Comparison of ENCODE assay signal across 8 cellular contexts in genomic region chr9:33458444-33458843, GRCh38. TPM values are rescaled to one million over a fixed set of nuclear protein-coding genes. Genes with fewer than 3 reads are reported as not detected.
A peak's percentile ranks its signal among the peaks of the same experiment; 100 is the strongest.
DNase-seq lines count a peak whose midpoint lies in the region; ATAC-seq and TF ChIP-seq lines count a peak whose summit lies in the region.

No MANE protein-coding gene starts in this region.

- H3K36me3 ChIP-seq in uterus = no peaks in the 10 kb centered on the region

- no peaks in the 10 kb centered on the region for H3K4me1 ChIP-seq in uterus

- intact Hi-C loops in left ventricle myocardium superior (cut with micrococcal nuclease) = no loop called here
- intact Hi-C loops in uterus (cut with DNase I; ENCODE audit: low total_unique reads) = no loop called here

- H3K27me3 Mint-ChIP-seq in T-cell = no peaks in the 10 kb centered on the region

- H3K27ac ChIP-seq in uterus = no peak overlapping the region

- POLR2A ChIA-PET in T-cell (lab: Charles Lee) = interaction anchor here in 1 of 2 donors (0.9 to 1.3 kb wide), 2 partner anchors 41 to 43 kb away, joined by 3 read pairs; no protein-coding TSS in a partner anchor

- TF ChIP-seq POLR2A in uterus (IDR thresholded peaks at IDR 0.05) = no peak

- peaks cover 14% of the 10 kb centered on the region for H3K36me3 Mint-ChIP-seq in T-cell

- H3K4me3 Mint-ChIP-seq in T-cell = peak overlapping the region; percentile 34 to 62 (median 54)

- peak overlapping the region; percentile 86 to 97 for H3K27ac Mint-ChIP-seq in T-cell

- no peaks in the 10 kb centered on the region for H3K9me3 Mint-ChIP-seq in T-cell

- ATAC-seq in GM21360 (IDR thresholded peaks at IDR 0.05; ENCODE audit: unreplicated experiment) = peak; percentile 34
- peak; percentile 76 to 91 (median 86) for ATAC-seq in T-cell (replicated peaks in 1 of 4)
- ATAC-seq in left ventricle myocardium superior = no peak
- no peak for ATAC-seq in HG03342 (IDR thresholded peaks at IDR 0.05; ENCODE audit: unreplicated experiment)

- DNase-seq in T-cell (peak in 32 of 34 experiments; percentile 15 to 66 (median 38)), astrocyte of the cerebellum (ENCODE audit: low read depth) (peak; percentile 2), left ventricle myocardium superior (no peak), OCI-M1 (lab: John Stamatoyannopoulos, UW) (no peak), uterus (no peak)
- peak; percentile 69 for DNase-seq in stimulated activated CD4-positive, alpha-beta T cell treated with anti-CD3 and anti-CD28 coated beads, Interleukin-4, amount 100 ng/mL, for 24 hours

- in situ Hi-C loops in astrocyte of the cerebellum (cut with HindIII; ENCODE audit: low sequenced_read_pairs) = loop anchor here (5.0 to 25.0 kb wide), 2 partner anchors 51 to 171 kb away; partner anchors contain the start of gene NFX1

- no peaks in the 10 kb centered on the region for H3K27me3 ChIP-seq in uterus

- TF ChIP-seq CTCF in astrocyte of the cerebellum (IDR thresholded peaks at IDR 0.05; ENCODE audit: low read depth, low read length, missing control alignments) (no peak), uterus (IDR thresholded peaks at IDR 0.05) (no peak)

- H3K4me3 ChIP-seq in astrocyte of the cerebellum (ENCODE audit: low read depth, low read length) = no peak overlapping the region
- no peak overlapping the region for H3K4me3 ChIP-seq in uterus

- peaks cover 58 to 66% (median 63%) of the 10 kb centered on the region in 3 donors for H3K4me1 Mint-ChIP-seq in T-cell

- H3K9me3 ChIP-seq in uterus = no peaks in the 10 kb centered on the region

- CTCF ChIA-PET in T-cell (lab: Charles Lee) = interaction anchor here (0.7 to 1.2 kb wide), 3 partner anchors 8 to 45 kb away, joined by 3 to 4 read pairs (median 4); no protein-coding TSS in a partner anchor

RNA-seq across cellular contexts. Expression of gene AQP3, which starts 11.1 kb away (rescaled TPM):
- total RNA-seq in T-cell = 100 to 1,000 TPM in 3 of 5 donors, 10 to 100 TPM in 2; 85.7 to 130 (median 111) TPM
- total RNA-seq in left ventricle myocardium superior = 14.8 TPM
- 10 to 100 TPM in 1 of 4 donors, 1 to 10 TPM in 2, not detected in 1; 2.8 to 14.4 (median 5.8) TPM for total RNA-seq in uterus

RNA-seq across cellular contexts. Expression of gene NOL6, which starts 15.3 kb away (rescaled TPM):
- 10 to 100 TPM; 35.1 to 57.6 (median 47.1) TPM for total RNA-seq in T-cell
- 12.7 TPM for total RNA-seq in left ventricle myocardium superior
- total RNA-seq in uterus = 10 to 100 TPM in 2 of 4 donors, 1 to 10 TPM in 2; 7.9 to 35.4 (median 15.8) TPM

RNA-seq across cellular contexts. Expression of gene AQP7, which starts 56.1 kb away (rescaled TPM):
- total RNA-seq in T-cell = 1 to 10 TPM in 1 of 5 donors, under 1 TPM in 4; 0.20 to 1.4 (median 0.44) TPM
- 173 TPM for total RNA-seq in left ventricle myocardium superior
- 1 to 10 TPM in 3 of 4 donors, not detected in 1; 1.3 to 4.6 (median 2.1) TPM for total RNA-seq in uterus

Comparison
In these comparisons a context has a peak if more than half of its experiments do, and no peak if none do; other contexts are left out.
1. ATAC-seq: peak in GM21360 (single experiment) and T-cell (4 of 4); none in left ventricle myocardium superior (single experiment) and HG03342 (single experiment).
2. DNase-seq: peak in T-cell (32 of 34), astrocyte of the cerebellum (single experiment) and stimulated activated CD4-positive, alpha-beta T cell treated with anti-CD3 and anti-CD28 coated beads, Interleukin-4, amount 100 ng/mL, for 24 hours (single experiment); none in left ventricle myocardium superior (single experiment), OCI-M1 (single experiment) and uterus (0 of 2).
3. RNA of gene AQP7, which starts 56.1 kb away (total RNA-seq): 173 TPM in left ventricle myocardium superior (single experiment); 1.3 to 4.6 TPM in uterus and 0.20 to 1.4 TPM in T-cell; every median in the first group is over 10 times any median in the second.